In the genomic region with DNA sequence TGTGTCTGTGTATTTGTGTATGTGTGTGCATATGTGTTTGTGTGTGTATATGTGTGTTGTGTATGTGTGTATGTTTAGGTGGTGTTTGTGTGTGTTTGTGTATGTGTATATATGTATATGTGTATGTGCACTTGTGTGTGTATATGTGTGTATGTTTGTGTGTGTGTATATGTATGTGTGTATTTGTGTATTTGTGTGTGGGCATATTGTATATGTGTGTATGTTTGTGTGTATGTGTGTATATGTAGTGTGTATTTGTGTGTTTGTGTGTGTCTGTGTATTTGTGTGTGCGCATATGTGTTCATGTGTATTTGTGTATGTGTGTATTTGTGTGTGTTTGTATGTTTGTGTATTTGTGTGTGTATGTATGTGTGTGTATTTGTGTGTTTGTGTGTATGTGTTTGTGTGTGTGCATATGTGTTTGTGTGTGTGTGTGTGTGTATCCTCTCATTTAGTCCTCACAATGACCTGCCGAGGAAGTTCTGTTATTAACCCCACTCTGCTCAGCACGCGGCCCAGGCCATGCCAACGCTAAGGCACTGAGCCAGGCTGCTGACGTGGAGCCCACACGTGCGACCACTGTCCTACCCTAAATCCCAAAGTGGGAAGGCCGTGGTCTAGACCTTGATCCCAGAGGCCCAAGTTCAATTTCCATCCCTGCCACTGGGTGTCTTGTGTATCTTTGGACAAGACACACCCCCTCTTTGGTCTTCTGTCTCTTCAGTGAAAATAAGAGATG, we compare ENCODE assay signal across 1 cellular context.
TF ChIP-seq lines count a peak whose summit lies in the region.

No MANE protein-coding gene starts in this region.

TF ChIP-seq in H1, 55 proteins besides CTCF, POLR2A, EP300 and RAD21:
- no peak for TF ChIP-seq EGR1 (IDR thresholded peaks at IDR 0.05; ENCODE audit: borderline replicate concordance, low read depth, low read length)
- no peak for TF ChIP-seq KDM1A (IDR thresholded peaks at IDR 0.05; ENCODE audit: borderline replicate concordance, low read length)
- TF ChIP-seq YY1 (IDR thresholded peaks at IDR 0.05; ENCODE audit: low read depth, low read length): no peak
- no peak for TF ChIP-seq ZNF274 (IDR thresholded peaks at IDR 0.05; ENCODE audit: borderline replicate concordance, extremely low read depth, low read length)
- TF ChIP-seq CBX5 (IDR thresholded peaks at IDR 0.05; ENCODE audit: low read depth, low read length): no peak
- TF ChIP-seq RBBP5 (IDR thresholded peaks at IDR 0.05; ENCODE audit: borderline replicate concordance, low read depth, low read length): no peak
- no peak for TF ChIP-seq SIN3A (conservative IDR thresholded peaks at IDR 0.05 in 1 of 2, IDR thresholded peaks at IDR 0.05 in 1 of 2; ENCODE audit: low read depth in 1 of 2, low read length in 2 of 2)
- TF ChIP-seq TCF12 (IDR thresholded peaks at IDR 0.05; ENCODE audit: low read depth, low read length): no peak
- TF ChIP-seq, protein P1, sequence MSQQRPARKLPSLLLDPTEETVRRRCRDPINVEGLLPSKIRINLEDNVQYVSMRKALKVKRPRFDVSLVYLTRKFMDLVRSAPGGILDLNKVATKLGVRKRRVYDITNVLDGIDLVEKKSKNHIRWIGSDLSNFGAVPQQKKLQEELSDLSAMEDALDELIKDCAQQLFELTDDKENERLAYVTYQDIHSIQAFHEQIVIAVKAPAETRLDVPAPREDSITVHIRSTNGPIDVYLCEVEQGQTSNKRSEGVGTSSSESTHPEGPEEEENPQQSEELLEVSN (IDR thresholded peaks at IDR 0.05): no peak
- TF ChIP-seq, protein P2, sequence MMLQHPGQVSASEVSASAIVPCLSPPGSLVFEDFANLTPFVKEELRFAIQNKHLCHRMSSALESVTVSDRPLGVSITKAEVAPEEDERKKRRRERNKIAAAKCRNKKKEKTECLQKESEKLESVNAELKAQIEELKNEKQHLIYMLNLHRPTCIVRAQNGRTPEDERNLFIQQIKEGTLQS (IDR thresholded peaks at IDR 0.05; ENCODE audit: insufficient read depth, low read depth, low read length): no peak
